1 cellular context compared by ENCODE assay signal in genomic region chr7:25392571-25393338, GRCh38.
TF ChIP-seq lines count a peak whose summit lies in the region.

No MANE protein-coding gene starts in this region.

TF ChIP-seq in WTC11, 78 proteins besides CTCF, POLR2A, EP300 and RAD21 (continued from another document):
- no peak for TF ChIP-seq ZNF317 (CRISPR knock-in tag; IDR thresholded peaks at IDR 0.05; ENCODE audit: borderline replicate concordance, low read depth)
